ENCODE assay signal across 17 cellular contexts in the genomic region with DNA sequence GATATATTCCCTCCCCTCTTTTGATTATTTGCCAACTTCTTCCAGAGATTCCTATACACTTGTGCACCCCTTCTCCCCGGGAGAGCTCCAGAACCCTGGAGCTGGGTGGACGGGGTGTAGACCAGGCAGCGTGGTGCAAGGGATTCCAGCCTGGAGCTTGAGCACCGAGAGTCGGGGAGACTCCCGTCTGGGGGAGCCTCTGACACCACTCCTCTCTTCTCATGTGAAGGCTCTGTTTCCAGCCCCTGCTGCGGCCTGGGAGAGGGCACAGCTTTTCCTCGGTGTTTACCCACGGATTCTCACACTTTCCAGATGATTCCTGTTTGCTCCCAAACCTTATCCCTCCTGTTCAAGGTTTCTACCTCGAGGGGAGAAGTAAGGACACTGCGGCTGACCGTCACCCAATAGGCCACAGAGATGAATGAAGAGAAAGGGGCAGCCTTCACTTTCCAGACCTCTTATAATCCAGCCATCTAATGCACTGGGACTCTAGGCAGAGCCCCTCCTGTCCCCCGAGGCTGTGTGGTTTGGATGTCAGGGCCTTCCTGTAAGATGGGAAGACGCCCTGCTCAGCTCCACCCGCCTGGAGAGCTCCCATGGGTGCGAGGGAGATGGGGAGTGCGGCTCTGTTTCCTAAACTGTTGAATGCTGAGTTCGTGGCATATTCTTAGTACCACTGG.
DNase-seq lines count a peak whose midpoint lies in the region; ATAC-seq and TF ChIP-seq lines count a peak whose summit lies in the region.
"Had no signal": no experiment of that assay in that cellular context is flagged by ENCODE, and none has a peak within 500 bp of the region (broad histone marks: within the 10 kb centered on the region; RNA-seq: fewer than 3 reads in every experiment).

No MANE protein-coding gene starts in this region.

- H3K4me1 Mint-ChIP-seq in activated T-cell treated with anti-CD3 and anti-CD28 coated beads, Interleukin-2, amount 50 U/mL, for 72 hours (ENCODE audit: low read depth) = peaks cover 58% of the 10 kb centered on the region
- H3K4me1 Mint-ChIP-seq in CD4-positive, alpha-beta T cell (ENCODE audit: low read depth) = peaks cover 22% of the 10 kb centered on the region
- H3K4me1 Mint-ChIP-seq in effector memory CD8-positive, alpha-beta T cell (ENCODE audit: low read depth in 2 of 2) = peaks cover 13 to 17% of the 10 kb centered on the region in 2 donors
- peaks cover 33% of the 10 kb centered on the region for H3K4me1 Mint-ChIP-seq in stimulated activated effector memory CD8-positive, alpha-beta T cell treated with anti-CD3 and anti-CD28 coated beads, Interleukin-12 subunit alpha, Interleukin-12 subunit beta, amount 100 ng/mL, for 72 hours

- peaks cover 5 to 12% of the 10 kb centered on the region in 2 donors for H3K36me3 Mint-ChIP-seq in activated T-cell treated with anti-CD3 and anti-CD28 coated beads, Interleukin-2, amount 50 U/mL, for 72 hours (ENCODE audit: insufficient read depth in 2 of 2)
- peaks cover 5% of the 10 kb centered on the region for H3K36me3 Mint-ChIP-seq in CD4-positive, alpha-beta T cell (ENCODE audit: low read depth)
- peaks cover 6% of the 10 kb centered on the region for H3K36me3 Mint-ChIP-seq in effector memory CD8-positive, alpha-beta T cell (ENCODE audit: insufficient read depth)
- peaks cover 14% of the 10 kb centered on the region for H3K36me3 Mint-ChIP-seq in stimulated activated effector memory CD8-positive, alpha-beta T cell treated with anti-CD3 and anti-CD28 coated beads, Interleukin-12 subunit alpha, Interleukin-12 subunit beta, amount 100 ng/mL, for 72 hours

- no peaks in the 10 kb centered on the region for H3K36me3 ChIP-seq in effector memory CD4-positive, alpha-beta T cell (ENCODE audit: control insufficient read depth, insufficient read depth, low read length)

- no peak overlapping the region for H3K4me3 ChIP-seq in effector memory CD4-positive, alpha-beta T cell (ENCODE audit: insufficient read depth, low read depth, low read length, poor library complexity, severe bottlenecking)

- H3K4me1 ChIP-seq in effector memory CD4-positive, alpha-beta T cell (ENCODE audit: control insufficient read depth, insufficient read depth, low read length, poor library complexity, severe bottlenecking) = peaks cover 16% of the 10 kb centered on the region
- H3K4me1 ChIP-seq: Caco-2 had no signal

- no peak for ATAC-seq in activated T-cell treated with anti-CD3 and anti-CD28 coated beads, Interleukin-2, amount 50 U/mL, for 72 hours (replicated peaks in 1 of 2)
- no peak for ATAC-seq in CD4-positive, alpha-beta T cell (ENCODE audit: poor library complexity)
- ATAC-seq in effector memory CD8-positive, alpha-beta T cell (replicated peaks) = no peak
- no peak for ATAC-seq in stimulated activated effector memory CD8-positive, alpha-beta T cell treated with anti-CD3 and anti-CD28 coated beads, Interleukin-12 subunit alpha, Interleukin-12 subunit beta, amount 100 ng/mL, for 72 hours

- no peaks in the 10 kb centered on the region for H3K9me3 Mint-ChIP-seq in activated T-cell treated with anti-CD3 and anti-CD28 coated beads, Interleukin-2, amount 50 U/mL, for 72 hours
- H3K9me3 Mint-ChIP-seq in CD4-positive, alpha-beta T cell = no peaks in the 10 kb centered on the region
- no peaks in the 10 kb centered on the region for H3K9me3 Mint-ChIP-seq in effector memory CD8-positive, alpha-beta T cell
- no peaks in the 10 kb centered on the region for H3K9me3 Mint-ChIP-seq in stimulated activated effector memory CD8-positive, alpha-beta T cell treated with anti-CD3 and anti-CD28 coated beads, Interleukin-12 subunit alpha, Interleukin-12 subunit beta, amount 100 ng/mL, for 72 hours

- DNase-seq in activated T-cell treated with anti-CD3 and anti-CD28 coated beads, Interleukin-2, amount 50 U/mL, for 1 hour = peak; percentile 10
- DNase-seq in activated T-cell treated with anti-CD3 and anti-CD28 coated beads, Interleukin-2, amount 50 U/mL, for 72 hours = no peak
- DNase-seq in CD4-positive, alpha-beta T cell = no peak
- DNase-seq in effector memory CD8-positive, alpha-beta T cell = no peak
- DNase-seq in stimulated activated effector memory CD8-positive, alpha-beta T cell treated with anti-CD3 and anti-CD28 coated beads, Interleukin-12 subunit alpha, Interleukin-12 subunit beta, amount 100 ng/mL, for 72 hours (ENCODE audit: low spot score in 2 of 2) = no peak
- no peak for DNase-seq in effector memory CD4-positive, alpha-beta T cell
- no peak for DNase-seq in NOMO-1 treated with dmso at 0.1 percent for 144 hours (lab: John Stamatoyannopoulos, UW; ENCODE audit: unreplicated experiment)
- DNase-seq: DMS153, GOT3, MV-4-11, NCI-H1417 treated with DMSO at 0.1 percent for 48 hours, NCI-H2029 treated with DMSO at 0.1 percent for 48 hours, NCI-H2171 treated with DMSO at 0.1 percent for 48 hours, NCI-H510A, NCI-H82 had no signal

- no peaks in the 10 kb centered on the region for H3K27me3 ChIP-seq in CD4-positive, alpha-beta T cell (ENCODE audit: control insufficient read depth, insufficient read depth, low read length)
- H3K27me3 ChIP-seq in effector memory CD4-positive, alpha-beta T cell (replicated peaks; ENCODE audit: control insufficient read depth, insufficient read depth, low read length, poor library complexity, severe bottlenecking) = no peaks in the 10 kb centered on the region

- POLR2A ChIA-PET in CD4-positive, alpha-beta T cell (lab: Charles Lee) = interaction anchor here (0.5 to 1.4 kb wide), 7 partner anchors 11 to 78 kb away, joined by 3 to 5 read pairs (median 3); no protein-coding TSS in a partner anchor

- H3K27me3 Mint-ChIP-seq in activated T-cell treated with anti-CD3 and anti-CD28 coated beads, Interleukin-2, amount 50 U/mL, for 72 hours (ENCODE audit: low read depth) = no peaks in the 10 kb centered on the region
- H3K27me3 Mint-ChIP-seq in CD4-positive, alpha-beta T cell = no peaks in the 10 kb centered on the region
- no peaks in the 10 kb centered on the region for H3K27me3 Mint-ChIP-seq in effector memory CD8-positive, alpha-beta T cell

- intact Hi-C loops in CD4-positive, alpha-beta T cell (cut with DNase I, micrococcal nuclease) = loop anchor here in 1 of 2 experiments (5.0 kb wide), 1 partner anchor 120 kb away; no protein-coding TSS in a partner anchor

- H3K27ac ChIP-seq in CD4-positive, alpha-beta T cell (ENCODE audit: low read depth, low read length) = no peak overlapping the region
- H3K27ac ChIP-seq in effector memory CD4-positive, alpha-beta T cell (ENCODE audit: insufficient read depth, low read length, poor library complexity, severe bottlenecking) = no peak overlapping the region

- no peak overlapping the region for H3K4me3 Mint-ChIP-seq in activated T-cell treated with anti-CD3 and anti-CD28 coated beads, Interleukin-2, amount 50 U/mL, for 72 hours
- no peak overlapping the region for H3K4me3 Mint-ChIP-seq in CD4-positive, alpha-beta T cell
- H3K4me3 Mint-ChIP-seq in effector memory CD8-positive, alpha-beta T cell = no peak overlapping the region
- no peak overlapping the region for H3K4me3 Mint-ChIP-seq in stimulated activated effector memory CD8-positive, alpha-beta T cell treated with anti-CD3 and anti-CD28 coated beads, Interleukin-12 subunit alpha, Interleukin-12 subunit beta, amount 100 ng/mL, for 72 hours
- H3K4me3 Mint-ChIP-seq: CD14-positive monocyte had no signal

- CTCF ChIA-PET in CD4-positive, alpha-beta T cell (lab: Charles Lee) = interaction anchor here (1.5 kb wide), 1 partner anchor 45 kb away, joined by 4 read pairs; no protein-coding TSS in a partner anchor

- no peak for TF ChIP-seq CTCF in CD4-positive, alpha-beta T cell (IDR thresholded peaks at IDR 0.05)

- no peak overlapping the region for H3K27ac Mint-ChIP-seq in activated T-cell treated with anti-CD3 and anti-CD28 coated beads, Interleukin-2, amount 50 U/mL, for 72 hours
- peak overlapping the region; percentile 39 for H3K27ac Mint-ChIP-seq in CD4-positive, alpha-beta T cell
- peak overlapping the region; percentile 46 to 72 for H3K27ac Mint-ChIP-seq in effector memory CD8-positive, alpha-beta T cell
- H3K27ac Mint-ChIP-seq in stimulated activated effector memory CD8-positive, alpha-beta T cell treated with anti-CD3 and anti-CD28 coated beads, Interleukin-12 subunit alpha, Interleukin-12 subunit beta, amount 100 ng/mL, for 72 hours = peak overlapping the region; percentile 17

- H3K9me3 ChIP-seq in CD4-positive, alpha-beta T cell (ENCODE audit: control insufficient read depth, low read length) = no peaks in the 10 kb centered on the region
- no peaks in the 10 kb centered on the region for H3K9me3 ChIP-seq in effector memory CD4-positive, alpha-beta T cell (ENCODE audit: control insufficient read depth, low read length)
- H3K9me3 ChIP-seq: Caco-2 had no signal
